37 cellular contexts compared by ENCODE assay signal in the genomic region with DNA sequence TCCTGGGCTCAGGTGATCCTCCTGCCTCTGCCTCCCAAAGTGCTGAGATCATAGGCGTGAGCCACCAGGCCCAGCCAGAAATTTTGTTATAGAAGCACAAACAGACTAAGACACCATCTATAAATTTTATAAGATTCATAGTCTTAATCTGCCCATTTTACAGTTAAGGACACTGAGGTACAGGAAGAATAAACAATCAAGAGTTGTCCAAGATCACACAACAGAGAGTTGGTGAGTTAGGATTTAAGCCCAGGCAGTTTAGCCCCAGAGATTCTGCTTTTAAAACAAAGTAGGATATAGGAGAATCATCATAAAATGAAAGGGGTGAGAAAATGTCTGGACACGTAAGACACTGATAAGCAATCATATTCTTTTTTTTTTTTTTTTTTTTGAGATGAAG. TPM values are rescaled to one million over a fixed set of nuclear protein-coding genes. Genes with fewer than 3 reads are reported as not detected.
"Had no signal": no experiment of that assay in that cellular context is flagged by ENCODE, and none has a peak within 500 bp of the region (broad histone marks: within the 10 kb centered on the region; RNA-seq: fewer than 3 reads in every experiment).

No MANE protein-coding gene starts in this region.

- FAIRE-seq: astrocyte, TTC549 had no signal

- H3K36me3 ChIP-seq: adrenal gland, brain microvascular endothelial cell, breast epithelium had no signal

- DNase-seq: activated B cell treated with CpG ODN at 0.5 μM for 24 hours; activated CD4-positive, alpha-beta memory T cell treated with anti-CD3 and anti-CD28 coated beads for 36 hours; activated CD4-positive, alpha-beta T cell treated with anti-CD3 and anti-CD28 coated beads for 4 hours; activated CD4-positive, alpha-beta T cell treated with anti-CD3 and anti-CD28 coated beads, Interleukin-2, amount 10 ng/mL, durations not matched to agents 24 days and 14 days; activated CD4-positive, alpha-beta T cell treated with anti-CD3 and anti-CD28 coated beads, Interleukin-2, amount 50 U/mL, for 1 hour; activated CD4-positive, alpha-beta T cell treated with anti-CD3 and anti-CD28 coated beads, Interleukin-2, amount 50 U/mL, for 4 hours; activated CD4-positive, CD25-positive, alpha-beta regulatory T cell treated with anti-CD3 and anti-CD28 coated beads, Interleukin-2, amount 50 U/mL, for 72 hours; activated CD8-positive, alpha-beta memory T cell treated with anti-CD3 and anti-CD28 coated beads, Interleukin-2, amount 50 U/mL, for 4 hours; activated CD8-positive, alpha-beta T cell treated with anti-CD3 and anti-CD28 coated beads for 36 hours; activated effector memory CD4-positive, alpha-beta T cell treated with anti-CD3 and anti-CD28 coated beads, Interleukin-2, amount 50 U/mL, for 16 hours; activated gamma-delta T cell treated with Interleukin-2 at 50 U/mL for 16 hours; activated naive CD4-positive, alpha-beta T cell; activated naive CD4-positive, alpha-beta T cell treated with anti-CD3 and anti-CD28 coated beads for 36 hours; activated naive CD4-positive, alpha-beta T cell treated with anti-CD3 and anti-CD28 coated beads, Interleukin-2, amount 50 U/mL, for 16 hours; activated naive CD8-positive, alpha-beta T cell treated with anti-CD3 and anti-CD28 coated beads for 36 hours; activated T-cell treated with anti-CD3 and anti-CD28 coated beads for 4 hours; activated T-cell treated with anti-CD3 and anti-CD28 coated beads, Interleukin-2, amount 50 U/mL, for 1 hour; activated T-cell treated with anti-CD3 and anti-CD28 coated beads, Interleukin-2, amount 50 U/mL, for 4 hours; activated T-cell treated with anti-CD3 and anti-CD28 coated beads, Interleukin-2, amount 50 U/mL, for 72 hours; adrenal gland; amniotic stem cell; aorta; body of pancreas; brain microvascular endothelial cell; central memory CD4-positive, alpha-beta T cell; T-helper 2 cell; T-helper 9 cell had no signal

- H3K27ac ChIP-seq: adrenal gland, body of pancreas, brain microvascular endothelial cell, breast epithelium, VCaP had no signal

- H3K9me3 ChIP-seq: adrenal gland, body of pancreas, breast epithelium had no signal

- H3K4me1 ChIP-seq: adrenal gland, body of pancreas, breast epithelium had no signal

- H3K27me3 ChIP-seq: adrenal gland, body of pancreas, brain microvascular endothelial cell, breast epithelium had no signal

- ATAC-seq: activated CD8-positive, alpha-beta T cell treated with anti-CD3 and anti-CD28 coated beads for 36 hours; activated naive CD4-positive, alpha-beta T cell treated with anti-CD3 and anti-CD28 coated beads, Interleukin-2, amount 50 U/mL, for 72 hours; activated T-cell treated with anti-CD3 and anti-CD28 coated beads, Interleukin-2, amount 50 U/mL, for 4 hours; activated T-cell treated with anti-CD3 and anti-CD28 coated beads, Interleukin-2, amount 50 U/mL, for 72 hours; activated T-helper 17 cell treated with anti-CD3 and anti-CD28 coated beads, Interleukin-2, amount 50 U/mL, for 72 hours; body of pancreas had no signal

- H3K4me3 ChIP-seq: adrenal gland, body of pancreas, breast epithelium had no signal

RNA-seq across cellular contexts. Expression of a gene that starts 6.8 kb away (rescaled TPM):
- total RNA-seq: activated B cell treated with CpG ODN at 0.5 μM for 24 hours; activated CD4-positive, alpha-beta memory T cell treated with anti-CD3 and anti-CD28 coated beads for 36 hours; activated CD4-positive, alpha-beta T cell treated with anti-CD3 and anti-CD28 coated beads, Interleukin-2, amount 10 ng/mL, durations not matched to agents 24 days and 14 days; activated CD8-positive, alpha-beta memory T cell treated with anti-CD3 and anti-CD28 coated beads for 36 hours; activated CD8-positive, alpha-beta T cell treated with anti-CD3 and anti-CD28 coated beads for 36 hours; activated naive CD4-positive, alpha-beta T cell treated with anti-CD3 and anti-CD28 coated beads for 36 hours; activated naive CD4-positive, alpha-beta T cell treated with anti-CD3 and anti-CD28 coated beads, Interleukin-2, amount 50 U/mL, for 72 hours; activated naive CD8-positive, alpha-beta T cell treated with anti-CD3 and anti-CD28 coated beads for 36 hours; activated T-cell treated with anti-CD3 and anti-CD28 coated beads, Interleukin-2, amount 50 U/mL, for 4 hours; activated T-cell treated with anti-CD3 and anti-CD28 coated beads, Interleukin-2, amount 50 U/mL, for 72 hours; activated T-helper 1 cell treated with anti-CD3 and anti-CD28 coated beads, Interleukin-12 subunit alpha, Interleukin-12 subunit beta, Interleukin-2, Interleukin-4 antibody, amounts not matched to agents 30 ng/mL and 10 ng/mL and 1 ng/mL, durations not matched to agents 14 hours and 24 hours and 36 hours; activated T-helper 17 cell treated with anti-CD3 and anti-CD28 coated beads, Interleukin-2, amount 50 U/mL, for 72 hours; adrenal gland; aorta; astrocyte; body of pancreas; breast epithelium; cardiac septum; cerebellum had no signal
- polyA plus RNA-seq: adrenal gland, aorta had no signal

RNA-seq across cellular contexts. Expression of a gene that starts 36.2 kb away (rescaled TPM):
- total RNA-seq: activated B cell treated with CpG ODN at 0.5 μM for 24 hours; activated CD4-positive, alpha-beta memory T cell treated with anti-CD3 and anti-CD28 coated beads for 36 hours; activated CD4-positive, alpha-beta T cell treated with anti-CD3 and anti-CD28 coated beads, Interleukin-2, amount 10 ng/mL, durations not matched to agents 24 days and 14 days; activated CD8-positive, alpha-beta memory T cell treated with anti-CD3 and anti-CD28 coated beads for 36 hours; activated CD8-positive, alpha-beta T cell treated with anti-CD3 and anti-CD28 coated beads for 36 hours; activated naive CD4-positive, alpha-beta T cell treated with anti-CD3 and anti-CD28 coated beads for 36 hours; activated naive CD4-positive, alpha-beta T cell treated with anti-CD3 and anti-CD28 coated beads, Interleukin-2, amount 50 U/mL, for 72 hours; activated naive CD8-positive, alpha-beta T cell treated with anti-CD3 and anti-CD28 coated beads for 36 hours; activated T-cell treated with anti-CD3 and anti-CD28 coated beads, Interleukin-2, amount 50 U/mL, for 4 hours; activated T-cell treated with anti-CD3 and anti-CD28 coated beads, Interleukin-2, amount 50 U/mL, for 72 hours; activated T-helper 1 cell treated with anti-CD3 and anti-CD28 coated beads, Interleukin-12 subunit alpha, Interleukin-12 subunit beta, Interleukin-2, Interleukin-4 antibody, amounts not matched to agents 30 ng/mL and 10 ng/mL and 1 ng/mL, durations not matched to agents 14 hours and 24 hours and 36 hours; activated T-helper 17 cell treated with anti-CD3 and anti-CD28 coated beads, Interleukin-2, amount 50 U/mL, for 72 hours; adrenal gland; aorta; astrocyte; body of pancreas; breast epithelium; cardiac septum; cerebellum had no signal
- polyA plus RNA-seq: adrenal gland, aorta had no signal
